Comparison of ENCODE assay signal across 17 cellular contexts in the genomic region with DNA sequence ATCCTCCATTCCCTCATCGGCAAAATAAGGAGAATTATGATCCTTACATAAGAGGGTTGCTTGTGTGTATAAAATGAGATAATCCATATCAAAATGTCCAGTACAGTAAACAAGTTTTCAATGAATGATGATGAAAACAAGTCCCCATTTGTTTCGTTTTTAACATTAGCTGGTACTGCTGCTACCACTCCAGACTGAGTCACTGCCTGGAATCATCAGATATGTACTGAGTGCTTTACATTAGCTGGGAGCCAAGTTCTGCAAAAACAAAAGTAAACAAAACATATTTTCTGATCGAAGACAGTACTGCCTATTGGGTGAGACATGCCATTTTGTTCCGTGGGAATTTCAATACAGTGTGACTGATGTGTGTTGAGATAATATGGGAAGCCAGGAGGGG.
A peak's percentile ranks its signal among the peaks of the same experiment; 100 is the strongest.
DNase-seq lines count a peak whose midpoint lies in the region; ATAC-seq and TF ChIP-seq lines count a peak whose summit lies in the region.
"Had no signal": no experiment of that assay in that cellular context is flagged by ENCODE, and none has a peak within 500 bp of the region (broad histone marks: within the 10 kb centered on the region; RNA-seq: fewer than 3 reads in every experiment).

No MANE protein-coding gene starts in this region.

- DNase-seq in NCI-H446 treated with DMSO at 0.1 percent for 48 hours (lab: John Stamatoyannopoulos, UW), result peak; percentile 13
- no peak for DNase-seq in NCI-H446 (lab: John Stamatoyannopoulos, UW)
- peak; percentile 55 for DNase-seq in astrocyte of the hippocampus (ENCODE audit: low read depth, low spot score)
- DNase-seq in hepatic stellate cell (ENCODE audit: low spot score), result peak; percentile 20
- no peak for DNase-seq in upper lobe of right lung
- no peak for DNase-seq in GM13976 (ENCODE audit: low spot score)
- no peak for DNase-seq in DMS114 treated with DMSO at 0.1 percent for 48 hours (lab: John Stamatoyannopoulos, UW; ENCODE audit: unreplicated experiment)
- no peak for DNase-seq in mesendoderm
- DNase-seq: activated B cell treated with CpG ODN at 0.5 μM for 24 hours; activated T-cell treated with anti-CD3 and anti-CD28 coated beads, Interleukin-2, amount 50 U/mL, for 1 hour; aorta; immature natural killer cell; NCI-H1417; NCI-H69; right lobe of liver; SJCRH30; tibial artery had no signal

- H4K5ac ChIP-seq in mesendoderm (ENCODE audit: low read length), result no peak overlapping the region

- no peak overlapping the region for H3K9ac ChIP-seq in mesendoderm (ENCODE audit: low read length)

- H3K27me3 ChIP-seq in upper lobe of right lung (no peaks in the 10 kb centered on the region), mesendoderm (ENCODE audit: insufficient read depth, low read length, poor library complexity) (no peaks in the 10 kb centered on the region)
- H3K27me3 ChIP-seq: right lobe of liver, tibial artery had no signal

- no peak overlapping the region for H2AK5ac ChIP-seq in mesendoderm (ENCODE audit: low read length)

- H3K4me3 ChIP-seq in upper lobe of right lung (no peak overlapping the region), mesendoderm (ENCODE audit: low read length) (no peak overlapping the region)
- H3K4me3 ChIP-seq: right lobe of liver, SJCRH30, tibial artery had no signal

- no CpG with 5 or more reads among the region's 4 CpGs for WGBS in mesendoderm (ENCODE audit: extremely low coverage, insufficient coverage, low lambda C conversion rate)

- no peak overlapping the region for H3K23ac ChIP-seq in mesendoderm (ENCODE audit: low read length)

- H3K4me1 ChIP-seq in upper lobe of right lung, result no peaks in the 10 kb centered on the region
- H3K4me1 ChIP-seq in mesendoderm (ENCODE audit: control insufficient read depth, low read depth, low read length), result peaks cover 6% of the 10 kb centered on the region
- H3K4me1 ChIP-seq: right lobe of liver, SJCRH30 had no signal

- H3K36me3 ChIP-seq in upper lobe of right lung, result no peaks in the 10 kb centered on the region
- no peaks in the 10 kb centered on the region for H3K36me3 ChIP-seq in mesendoderm (ENCODE audit: control insufficient read depth, insufficient read depth, low read length)
- H3K36me3 ChIP-seq: right lobe of liver, SJCRH30, tibial artery had no signal

- no peak overlapping the region for H3K4ac ChIP-seq in mesendoderm (ENCODE audit: low read depth, low read length)

- in situ Hi-C loops in GM13976 (cut with MboI; ENCODE audit: low sequenced_read_pairs, unreplicated experiment), result no loop called here

- intact Hi-C loops in upper lobe of right lung (cut with DNase I), result no loop called here

- no peaks in the 10 kb centered on the region for H3K79me1 ChIP-seq in mesendoderm (ENCODE audit: low read length)

- TF ChIP-seq CTCF in upper lobe of right lung (IDR thresholded peaks at IDR 0.05) (no peak), GM13976 (IDR thresholded peaks at IDR 0.05; ENCODE audit: borderline replicate concordance, control extremely low read depth, extremely low read depth, insufficient read depth, missing control alignments) (no peak)

- no peak overlapping the region for H2BK120ac ChIP-seq in mesendoderm (ENCODE audit: low read depth, low read length)

- no peak overlapping the region for H2BK5ac ChIP-seq in mesendoderm (ENCODE audit: low read length)

- H3K79me2 ChIP-seq in mesendoderm (ENCODE audit: control insufficient read depth, insufficient read depth, low read length), result no peaks in the 10 kb centered on the region

- no peak overlapping the region for H3K4me2 ChIP-seq in mesendoderm (ENCODE audit: low read length)

- no peak overlapping the region for H4K8ac ChIP-seq in mesendoderm (ENCODE audit: low read depth, low read length)

- H3K27ac ChIP-seq in upper lobe of right lung, result no peak overlapping the region
- no peak overlapping the region for H3K27ac ChIP-seq in mesendoderm (ENCODE audit: low read depth, low read length)
- H3K27ac ChIP-seq: right lobe of liver, SJCRH30, tibial artery had no signal

- ATAC-seq in upper lobe of right lung, result peak; percentile 34

- no peak overlapping the region for H3K18ac ChIP-seq in mesendoderm (ENCODE audit: low read length)

- no peak overlapping the region for H3K56ac ChIP-seq in mesendoderm (ENCODE audit: low read length)

- no peak overlapping the region for H2BK15ac ChIP-seq in mesendoderm (replicated peaks; ENCODE audit: low read depth)

- no peaks in the 10 kb centered on the region for H3K9me3 ChIP-seq in upper lobe of right lung
- H3K9me3 ChIP-seq: right lobe of liver, SJCRH30, tibial artery had no signal

Comparison
In these comparisons a context has a peak if more than half of its experiments do, and no peak if none do; other contexts are left out.
1. DNase-seq: peak in NCI-H446 treated with DMSO at 0.1 percent for 48 hours (single experiment), astrocyte of the hippocampus (single experiment) and hepatic stellate cell (single experiment); none in NCI-H446 (0 of 2), upper lobe of right lung (single experiment), GM13976 (single experiment), DMS114 treated with DMSO at 0.1 percent for 48 hours (single experiment) and mesendoderm (single experiment).